ENCODE assay signal across 3 cellular contexts in the genomic region with DNA sequence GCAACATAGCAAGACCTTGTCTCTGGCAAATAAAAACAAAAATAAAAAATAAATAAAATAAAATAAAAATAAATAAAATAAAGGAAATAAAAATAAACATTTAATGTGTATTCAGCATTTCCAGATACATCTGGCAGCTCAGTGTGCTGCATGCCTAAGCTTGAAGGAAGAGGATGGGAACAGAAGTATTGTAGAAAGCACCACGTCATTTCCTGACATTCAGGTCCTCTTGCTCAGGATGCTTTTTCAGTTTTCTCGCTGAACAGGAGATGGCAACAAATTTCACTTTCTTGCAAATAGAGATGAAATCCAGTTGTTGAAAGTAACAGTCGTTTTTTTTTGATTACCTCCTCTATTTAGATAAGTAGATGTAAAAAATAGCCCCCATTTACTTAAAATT. TPM values are rescaled to one million over a fixed set of nuclear protein-coding genes. Genes with fewer than 3 reads are reported as not detected.
"Had no signal": no experiment of that assay in that cellular context is flagged by ENCODE, and none has a peak within 500 bp of the region (broad histone marks: within the 10 kb centered on the region; RNA-seq: fewer than 3 reads in every experiment).

No MANE protein-coding gene starts in this region.

RNA-seq across cellular contexts. Expression of gene TRIM43B, which starts 21.3 kb away (rescaled TPM):
- total RNA-seq: LHCN-M2, M059J, MCF 10A had no signal
